In genomic region chr20:22509090-22509938, GRCh38 we compare ENCODE assay signal across 14 cellular contexts.
DNase-seq lines count a peak whose midpoint lies in the region; ATAC-seq, FAIRE-seq and TF ChIP-seq lines count a peak whose summit lies in the region.
"Had no signal": no experiment of that assay in that cellular context is flagged by ENCODE, and none has a peak within 500 bp of the region (broad histone marks: within the 10 kb centered on the region; RNA-seq: fewer than 3 reads in every experiment).

No MANE protein-coding gene starts in this region.

- TF ChIP-seq CTCF in Panc1 (IDR thresholded peaks at IDR 0.05), result no peak
- TF ChIP-seq CTCF in HepG2 (CRISPR knock-in tag; IDR thresholded peaks at IDR 0.05), result peak; percentile 13; the same call in 1 of the 2 replicates
- TF ChIP-seq CTCF in SK-N-SH (IDR thresholded peaks at IDR 0.05), result no peak

- no peaks in the 10 kb centered on the region for H3K9me2 ChIP-seq in SK-N-SH

- H3K27me3 ChIP-seq in Panc1 (ENCODE audit: control insufficient read depth, insufficient read depth, low read length), result no peaks in the 10 kb centered on the region
- H3K27me3 ChIP-seq in HepG2 (ENCODE audit: control insufficient read depth in 1 of 2, insufficient read depth in 2 of 2, low read length in 2 of 2), result no peaks in the 10 kb centered on the region
- H3K27me3 ChIP-seq in naive thymus-derived CD4-positive, alpha-beta T cell (ENCODE audit: control insufficient read depth in 2 of 2, insufficient read depth in 2 of 2, low read length in 2 of 2), result no peaks in the 10 kb centered on the region
- H3K27me3 ChIP-seq in SK-N-SH (ENCODE audit: insufficient read depth), result peaks cover 34% of the 10 kb centered on the region; the same call in 1 of the 2 replicates
- H3K27me3 ChIP-seq: BLaER1 treated with 17β-estradiol and CSF1 and Interleukin-3, amounts not matched to agents 10 nM and 100 nM had no signal

- H3K9me3 ChIP-seq in Panc1 (ENCODE audit: control insufficient read depth, insufficient read depth, low read depth, low read length), result no peaks in the 10 kb centered on the region
- no peaks in the 10 kb centered on the region for H3K9me3 ChIP-seq in HepG2 (ENCODE audit: low read length)
- no peaks in the 10 kb centered on the region for H3K9me3 ChIP-seq in naive thymus-derived CD4-positive, alpha-beta T cell (ENCODE audit: control insufficient read depth in 2 of 3, low read length in 3 of 3)
- no peaks in the 10 kb centered on the region for H3K9me3 ChIP-seq in SK-N-SH
- H3K9me3 ChIP-seq: BLaER1 treated with 17β-estradiol and CSF1 and Interleukin-3, amounts not matched to agents 10 nM and 100 nM had no signal

- CTCF ChIA-PET in Panc1 (lab: Charles Lee), result no interaction called here
- CTCF ChIA-PET in HepG2 (lab: Yijun Ruan, JAX; ENCODE audit: low intra/inter-chr PET ratio, low total read pairs), result no interaction called here
- CTCF ChIA-PET in naive thymus-derived CD4-positive, alpha-beta T cell (lab: Charles Lee), result no interaction called here
- CTCF ChIA-PET in SK-N-SH (lab: Yijun Ruan, JAX), result no interaction called here

- H3K4me1 Mint-ChIP-seq in naive thymus-derived CD4-positive, alpha-beta T cell, result no peaks in the 10 kb centered on the region

- H3K27ac Mint-ChIP-seq in naive thymus-derived CD4-positive, alpha-beta T cell, result no peak overlapping the region
- H3K27ac Mint-ChIP-seq: CD4-positive, CD25-positive, alpha-beta regulatory T cell; HFFc6 had no signal

- TF ChIP-seq RAD21 in HepG2 (CRISPR knock-in tag; IDR thresholded peaks at IDR 0.05) (no peak), SK-N-SH (IDR thresholded peaks at IDR 0.05; ENCODE audit: low read length) (no peak)

- H3K4me3 Mint-ChIP-seq in naive thymus-derived CD4-positive, alpha-beta T cell, result no peak overlapping the region
- H3K4me3 Mint-ChIP-seq: CD4-positive, CD25-positive, alpha-beta regulatory T cell; HFFc6 had no signal

- peaks cover 23% of the 10 kb centered on the region for H3K4me1 ChIP-seq in Panc1 (ENCODE audit: control insufficient read depth, insufficient read depth, low read length)
- H3K4me1 ChIP-seq in HepG2 (ENCODE audit: insufficient read depth, low read length), result peaks cover 88% of the 10 kb centered on the region
- H3K4me1 ChIP-seq in naive thymus-derived CD4-positive, alpha-beta T cell (ENCODE audit: control insufficient read depth in 2 of 2, insufficient read depth in 2 of 2, low read length in 2 of 2), result no peaks in the 10 kb centered on the region
- H3K4me1 ChIP-seq in SK-N-SH (ENCODE audit: control insufficient read depth in 1 of 2, insufficient read depth in 2 of 2, low read depth in 1 of 2, low read length in 1 of 2), result no peaks in the 10 kb centered on the region
- H3K4me1 ChIP-seq: BLaER1 treated with 17β-estradiol and CSF1 and Interleukin-3, amounts not matched to agents 10 nM and 100 nM had no signal

- H3K27me3 Mint-ChIP-seq in naive thymus-derived CD4-positive, alpha-beta T cell, result peaks cover 0 to 2% (median 0%) of the 10 kb centered on the region in 5 donors
- H3K27me3 Mint-ChIP-seq: CD4-positive, CD25-positive, alpha-beta regulatory T cell had no signal

- TF ChIP-seq EP300 in HepG2 (IDR thresholded peaks at IDR 0.05; ENCODE audit: low read depth in 2 of 2, low read length in 2 of 2) (peak in 1 of 2 experiments; percentile 79; a peak in 2 of 4 replicates), HepG2 (CRISPR knock-in tag; IDR thresholded peaks at IDR 0.05; ENCODE audit: borderline replicate concordance) (peak; percentile 54; the same call in 1 of the 2 replicates), SK-N-SH (IDR thresholded peaks at IDR 0.05; ENCODE audit: borderline replicate concordance in 1 of 2, low read depth in 1 of 2, low read length in 1 of 2) (no peak)

- FAIRE-seq in HepG2 (lab: Jason Lieb, UNC), result no peak
- FAIRE-seq: HTR-8/SVneo had no signal

- BruUV-seq in Panc1 (replicated peaks; lab: Mats Ljungman, UMichigan) (no TSS peak), HepG2 (replicated peaks; lab: Mats Ljungman, UMichigan) (no TSS peak)

- H3K27ac ChIP-seq in Panc1 (ENCODE audit: low read length) (peak overlapping the region; percentile 60), HepG2 (ENCODE audit: extremely low read length, insufficient read depth, low read length) (peak overlapping the region; percentile 37), SK-N-SH (ENCODE audit: low read depth in 2 of 2, low read length in 1 of 2) (no peak overlapping the region)
- no peak overlapping the region for H3K27ac ChIP-seq in naive thymus-derived CD4-positive, alpha-beta T cell (ENCODE audit: low read depth, low read length)
- H3K27ac ChIP-seq: BLaER1 treated with 17β-estradiol and CSF1 and Interleukin-3, amounts not matched to agents 10 nM and 100 nM had no signal

- TF ChIP-seq POLR2A in HepG2 (IDR thresholded peaks at IDR 0.05; ENCODE audit: insufficient read depth in 1 of 2, low read depth in 2 of 2, low read length in 2 of 2), result no peak

- no peak for ATAC-seq in left ventricle myocardium superior
- ATAC-seq in Panc1, result no peak
- ATAC-seq in HepG2, result no peak
- no peak for ATAC-seq in activated CD4-positive, CD25-positive, alpha-beta regulatory T cell treated with anti-CD3 and anti-CD28 coated beads, Interleukin-2, amount 50 U/mL, for 24 hours
- ATAC-seq in GM18861 (IDR thresholded peaks at IDR 0.05; ENCODE audit: unreplicated experiment), result no peak
- ATAC-seq in naive thymus-derived CD4-positive, alpha-beta T cell, result no peak

- DNase-seq in cardiac septum (ENCODE audit: low spot score) (peak; percentile 72), left ventricle myocardium superior (no peak), Panc1 (ENCODE audit: low read depth, low spot score) (no peak), HepG2 (ENCODE audit: low spot score) (peak; percentile 44), SK-N-SH (no peak)
- DNase-seq in naive thymus-derived CD4-positive, alpha-beta T cell, result no peak
- DNase-seq: ACHN; CD4-positive, CD25-positive, alpha-beta regulatory T cell; HCEC 1CT; HFFc6 had no signal

- H3K36me3 Mint-ChIP-seq in naive thymus-derived CD4-positive, alpha-beta T cell, result no peaks in the 10 kb centered on the region
- H3K36me3 Mint-ChIP-seq: CD4-positive, CD25-positive, alpha-beta regulatory T cell had no signal

- H3K4me3 ChIP-seq in Panc1 (ENCODE audit: low read depth in 2 of 2, low read length in 2 of 2), result no peak overlapping the region
- H3K4me3 ChIP-seq in HepG2 (replicated peaks in 1 of 3; ENCODE audit: insufficient read depth in 1 of 3, low read depth in 2 of 3, low read length in 3 of 3), result no peak overlapping the region
- no peak overlapping the region for H3K4me3 ChIP-seq in naive thymus-derived CD4-positive, alpha-beta T cell (ENCODE audit: low read length)
- H3K4me3 ChIP-seq in SK-N-SH (ENCODE audit: low read depth in 2 of 2, low read length in 1 of 2), result no peak overlapping the region
- H3K4me3 ChIP-seq: BLaER1 treated with 17β-estradiol and CSF1 and Interleukin-3, amounts not matched to agents 10 nM and 100 nM had no signal

- H4K20me1 ChIP-seq in HepG2 (ENCODE audit: insufficient read depth, low read length) (no peaks in the 10 kb centered on the region), SK-N-SH (ENCODE audit: insufficient read depth) (no peaks in the 10 kb centered on the region)
- H4K20me1 ChIP-seq: BLaER1 treated with 17β-estradiol and CSF1 and Interleukin-3, amounts not matched to agents 10 nM and 100 nM had no signal

- H3K9ac ChIP-seq in HepG2 (ENCODE audit: insufficient read depth, low read depth, low read length) (no peak overlapping the region), SK-N-SH (no peak overlapping the region)
- H3K9ac ChIP-seq: BLaER1 treated with 17β-estradiol and CSF1 and Interleukin-3, amounts not matched to agents 10 nM and 100 nM had no signal

- peaks cover 0 to 12% (median 0%) of the 10 kb centered on the region in 11 donors for H3K9me3 Mint-ChIP-seq in naive thymus-derived CD4-positive, alpha-beta T cell

- H2AFZ ChIP-seq in HepG2 (ENCODE audit: low read length) (no peak overlapping the region), SK-N-SH (ENCODE audit: low read depth) (no peak overlapping the region)

- H3K79me2 ChIP-seq in HepG2 (ENCODE audit: insufficient read depth, low read length) (no peaks in the 10 kb centered on the region), SK-N-SH (ENCODE audit: insufficient read depth) (no peaks in the 10 kb centered on the region)

- in situ Hi-C loops in Panc1 (cut with HindIII; ENCODE audit: low pct_unique_long_range_greater_than_20kb, low sequenced_read_pairs), result no loop called here
- in situ Hi-C loops in HepG2 (cut with HindIII; ENCODE audit: extremely low pct_ligation_motif_present, low pct_unique_long_range_greater_than_20kb), result no loop called here

- POLR2A ChIA-PET in Panc1 (lab: Charles Lee), result no interaction called here
- POLR2A ChIA-PET in HepG2 (lab: Yijun Ruan, JAX), result interaction anchor here (0.8 to 10.7 kb wide), 7 partner anchors 8 to 79 kb away, joined by 3 to 189 read pairs (median 35); partner anchors contain the start of gene FOXA2
- POLR2A ChIA-PET in naive thymus-derived CD4-positive, alpha-beta T cell (lab: Charles Lee), result no interaction called here
- POLR2A ChIA-PET in SK-N-SH (lab: Yijun Ruan, JAX), result no interaction called here

- intact Hi-C loops in cardiac septum (cut with DNase I), result no loop called here
- intact Hi-C loops in left ventricle myocardium superior (cut with micrococcal nuclease), result no loop called here
- intact Hi-C loops in Panc1 (cut with micrococcal nuclease; ENCODE audit: unreplicated experiment), result no loop called here
- intact Hi-C loops in HepG2 (cut with micrococcal nuclease; ENCODE audit: unreplicated experiment), result no loop called here
- intact Hi-C loops in naive thymus-derived CD4-positive, alpha-beta T cell (cut with micrococcal nuclease), result no loop called here

- H3K36me3 ChIP-seq in Panc1 (ENCODE audit: control insufficient read depth, insufficient read depth, low read length) (no peaks in the 10 kb centered on the region), HepG2 (replicated peaks in 1 of 2; ENCODE audit: control insufficient read depth in 1 of 2, insufficient read depth in 2 of 2, low read length in 2 of 2) (no peaks in the 10 kb centered on the region), SK-N-SH (replicated peaks in 1 of 2; ENCODE audit: control insufficient read depth in 1 of 2, insufficient read depth in 2 of 2, low read length in 1 of 2) (no peaks in the 10 kb centered on the region)
- H3K36me3 ChIP-seq in naive thymus-derived CD4-positive, alpha-beta T cell (ENCODE audit: control insufficient read depth in 2 of 3, insufficient read depth in 3 of 3, low read length in 3 of 3), result no peaks in the 10 kb centered on the region
- H3K36me3 ChIP-seq: BLaER1 treated with 17β-estradiol and CSF1 and Interleukin-3, amounts not matched to agents 10 nM and 100 nM had no signal

- H3K4me2 ChIP-seq in HepG2 (ENCODE audit: low read depth, low read length) (no peak overlapping the region), SK-N-SH (no peak overlapping the region)
- H3K4me2 ChIP-seq: BLaER1 treated with 17β-estradiol and CSF1 and Interleukin-3, amounts not matched to agents 10 nM and 100 nM had no signal

- H3F3A ChIP-seq in SK-N-SH (replicated peaks; ENCODE audit: insufficient read depth), result no peaks in the 10 kb centered on the region

- WGBS in HepG2 (ENCODE audit: low lambda C conversion rate), result 88% methylated on average over 8 of the region's 8 CpGs
- WGBS in SK-N-SH (ENCODE audit: low lambda C conversion rate), result 13% methylated on average over 7 of the region's 8 CpGs

TF ChIP-seq in HepG2, 621 proteins besides CTCF, POLR2A, EP300 and RAD21 (continues in another document):
- no peak for TF ChIP-seq STAT5B (CRISPR knock-in tag; IDR thresholded peaks at IDR 0.05)
- TF ChIP-seq RBAK (CRISPR knock-in tag; IDR thresholded peaks at IDR 0.05), result no peak

TF ChIP-seq in SK-N-SH, 30 proteins besides CTCF, POLR2A, EP300 and RAD21 (continues in another document):
- TF ChIP-seq NFIC (IDR thresholded peaks at IDR 0.05; ENCODE audit: borderline replicate concordance), result no peak

Comparison
In these comparisons a context has a peak if more than half of its experiments do, and no peak if none do; other contexts are left out.
1. DNase-seq: peak in cardiac septum (single experiment) and HepG2 (single experiment); none in left ventricle myocardium superior (single experiment), Panc1 (single experiment), naive thymus-derived CD4-positive, alpha-beta T cell (0 of 9) and SK-N-SH (single experiment).
2. H3K27ac ChIP-seq: peak in Panc1 (single experiment) and HepG2 (single experiment); none in naive thymus-derived CD4-positive, alpha-beta T cell (single experiment) and SK-N-SH (0 of 2).